In genomic region chr12:89862511-89863331, GRCh38 we compare ENCODE assay signal across 8 cellular contexts.
DNase-seq lines count a peak whose midpoint lies in the region; ATAC-seq and TF ChIP-seq lines count a peak whose summit lies in the region.

No MANE protein-coding gene starts in this region.

- H3K4ac ChIP-seq in IMR-90 (ENCODE audit: low read depth, low read length): peak overlapping the region; percentile 55

- H3K4me3 Mint-ChIP-seq in activated T-cell treated with anti-CD3 and anti-CD28 coated beads, Interleukin-2, amount 50 U/mL, for 24 hours: peak overlapping the region; percentile 64
- H3K4me3 Mint-ChIP-seq in immature natural killer cell (peak overlapping the region; percentile 69 to 89 (median 76)), type B pancreatic cell (no peak overlapping the region)

- H3K27me3 Mint-ChIP-seq in activated T-cell treated with anti-CD3 and anti-CD28 coated beads, Interleukin-2, amount 50 U/mL, for 24 hours: no peaks in the 10 kb centered on the region
- peaks cover 3 to 7% (median 5%) of the 10 kb centered on the region in 3 donors for H3K27me3 Mint-ChIP-seq in immature natural killer cell (ENCODE audit: low read depth in 3 of 3)
- H3K27me3 Mint-ChIP-seq in type B pancreatic cell: no peaks in the 10 kb centered on the region

- peaks cover 3% of the 10 kb centered on the region; the same call in 1 of the 2 replicates for H3K4me1 ChIP-seq in IMR-90 (ENCODE audit: control insufficient read depth, insufficient read depth, low read length)

- POLR2A ChIA-PET in IMR-90 (lab: Charles Lee; ENCODE audit: unreplicated experiment): interaction anchor here (0.8 kb wide), 1 partner anchor 181 kb away, joined by 3 read pairs; no protein-coding TSS in a partner anchor

- peak overlapping the region; percentile 29 for H2BK120ac ChIP-seq in IMR-90 (ENCODE audit: low read depth, low read length)

- peak overlapping the region; percentile 92 for H4K5ac ChIP-seq in IMR-90 (ENCODE audit: low read depth, low read length)

- in situ Hi-C loops in IMR-90 (cut with MboI; ENCODE audit: low sequenced_read_pairs): no loop called here

- no peaks in the 10 kb centered on the region for H3K27me3 ChIP-seq in IMR-90 (ENCODE audit: control insufficient read depth, insufficient read depth, low read length)

- no peak overlapping the region for H3K56ac ChIP-seq in IMR-90 (ENCODE audit: extremely low read depth, insufficient read depth, low read length)

- no peak; the same call in none of the 2 replicates for ATAC-seq in IMR-90 (ENCODE audit: low read depth)

- H3K36me3 ChIP-seq in IMR-90 (ENCODE audit: control insufficient read depth, insufficient read depth, low read length): no peaks in the 10 kb centered on the region

- peak overlapping the region; percentile 85 for H3K18ac ChIP-seq in IMR-90 (ENCODE audit: low read depth, low read length)

- CTCF ChIA-PET in IMR-90 (lab: Yijun Ruan, JAX): no interaction called here

- peak overlapping the region; percentile 63; the same call in 1 of the 2 replicates for H3K27ac ChIP-seq in IMR-90 (ENCODE audit: insufficient read depth, low read length)

- H3K14ac ChIP-seq in IMR-90 (replicated peaks; ENCODE audit: low read depth, low read length): peak overlapping the region; percentile 75; the same call in 1 of the 2 replicates

- TF ChIP-seq CTCF in GM20000 (IDR thresholded peaks at IDR 0.05; ENCODE audit: extremely low read depth, missing control alignments): no peak
- TF ChIP-seq CTCF in IMR-90 (conservative IDR thresholded peaks at IDR 0.05; ENCODE audit: low read depth, low read length): no peak
- no peak for TF ChIP-seq CTCF in type B pancreatic cell (conservative IDR thresholded peaks at IDR 0.05)

- peaks cover 12% of the 10 kb centered on the region for H3K9me3 Mint-ChIP-seq in activated T-cell treated with anti-CD3 and anti-CD28 coated beads, Interleukin-2, amount 50 U/mL, for 24 hours
- no peaks in the 10 kb centered on the region for H3K9me3 Mint-ChIP-seq in immature natural killer cell
- H3K9me3 Mint-ChIP-seq in type B pancreatic cell: peaks cover 10% of the 10 kb centered on the region

- dilution Hi-C loops in IMR-90 (cut with HindIII; ENCODE audit: low sequenced_read_pairs, unreplicated experiment): no loop called here

- TF ChIP-seq RAD21 in IMR-90 (IDR thresholded peaks at IDR 0.05; ENCODE audit: low read length): no peak

- peak overlapping the region; percentile 9 to 68; a peak in 3 of 4 replicates for H4K8ac ChIP-seq in IMR-90 (ENCODE audit: low read depth in 2 of 2, low read length in 2 of 2)

- no peak overlapping the region for H3K4me3 ChIP-seq in IMR-90 (ENCODE audit: insufficient read depth, low read depth, low read length)

- peak overlapping the region; percentile 74 for H2AFZ ChIP-seq in IMR-90 (replicated peaks; ENCODE audit: low read length, poor library complexity)

- intact Hi-C loops in IMR-90 (cut with micrococcal nuclease): no loop called here

- peak overlapping the region; percentile 40 for H2BK20ac ChIP-seq in IMR-90 (ENCODE audit: low read depth, low read length)

- peaks cover 8% of the 10 kb centered on the region for H3K36me3 Mint-ChIP-seq in activated T-cell treated with anti-CD3 and anti-CD28 coated beads, Interleukin-2, amount 50 U/mL, for 24 hours (ENCODE audit: low read depth)
- H3K36me3 Mint-ChIP-seq in immature natural killer cell (peaks cover 0 to 5% (median 5%) of the 10 kb centered on the region in 3 donors), type B pancreatic cell (no peaks in the 10 kb centered on the region)

- peak; percentile 86 for DNase-seq in GDM1 (lab: John Stamatoyannopoulos, UW)
- peak; percentile 69 for DNase-seq in GM20000 (ENCODE audit: low spot score)
- DNase-seq in IMR-90: no peak
- peak; percentile 37 for DNase-seq in activated T-cell treated with anti-CD3 and anti-CD28 coated beads, Interleukin-2, amount 50 U/mL, for 24 hours
- DNase-seq in immature natural killer cell: peak; percentile 51 to 61 (median 60)
- peak; percentile 13 for DNase-seq in stromal cell of bone marrow (ENCODE audit: low read depth)
- DNase-seq in type B pancreatic cell (ENCODE audit: extremely low spot score, unreplicated experiment): no peak
- no peak for DNase-seq in NCI-H2107 (lab: John Stamatoyannopoulos, UW)

- peak overlapping the region; percentile 47; the same call in 1 of the 3 replicates for H2BK15ac ChIP-seq in IMR-90 (ENCODE audit: low read depth, low read length)

- no CpG with 5 or more reads among the region's 6 CpGs for WGBS in IMR-90 (ENCODE audit: extremely low coverage in 2 of 2, insufficient read length in 1 of 2), 2 experiments

- no peak overlapping the region for H2BK5ac ChIP-seq in IMR-90 (ENCODE audit: low read depth, low read length, poor library complexity, severe bottlenecking)

- H3K79me1 ChIP-seq in IMR-90 (ENCODE audit: low read depth in 1 of 2, low read length in 2 of 2): no peaks in the 10 kb centered on the region

- peak overlapping the region; percentile 30 for H3K23ac ChIP-seq in IMR-90 (ENCODE audit: low read depth, low read length)

- no peak for TF ChIP-seq POLR2A in IMR-90 (IDR thresholded peaks at IDR 0.05; ENCODE audit: low read depth, low read length)

- H2AK9ac ChIP-seq in IMR-90 (replicated peaks; ENCODE audit: low read depth, low read length, poor library complexity): no peak overlapping the region

- H4K20me1 ChIP-seq in IMR-90 (ENCODE audit: insufficient read depth, low read length): no peaks in the 10 kb centered on the region

- H3K4me1 Mint-ChIP-seq in activated T-cell treated with anti-CD3 and anti-CD28 coated beads, Interleukin-2, amount 50 U/mL, for 24 hours (ENCODE audit: low read depth): peaks cover 65% of the 10 kb centered on the region
- peaks cover 35 to 41% of the 10 kb centered on the region in 2 donors for H3K4me1 Mint-ChIP-seq in immature natural killer cell
- H3K4me1 Mint-ChIP-seq in type B pancreatic cell (ENCODE audit: unreplicated experiment): peaks cover 26% of the 10 kb centered on the region

- peak overlapping the region; percentile 90 for H3K27ac Mint-ChIP-seq in activated T-cell treated with anti-CD3 and anti-CD28 coated beads, Interleukin-2, amount 50 U/mL, for 24 hours
- H3K27ac Mint-ChIP-seq in immature natural killer cell (peak overlapping the region; percentile 87 to 98 (median 94)), type B pancreatic cell (no peak overlapping the region)

- H3K9me1 ChIP-seq in IMR-90 (ENCODE audit: insufficient read depth, low read length): no peaks in the 10 kb centered on the region

- no peak overlapping the region for H4K91ac ChIP-seq in IMR-90 (ENCODE audit: insufficient read depth, low read depth, low read length)

- peak overlapping the region; percentile 20; the same call in 1 of the 2 replicates for H3K9ac ChIP-seq in IMR-90 (ENCODE audit: low read depth, low read length)

- H3K9me3 ChIP-seq in IMR-90 (ENCODE audit: control insufficient read depth, insufficient read depth, low read length): no peaks in the 10 kb centered on the region

- BruUV-seq in IMR-90 (replicated peaks; lab: Mats Ljungman, UMichigan): no TSS peak

- peak overlapping the region; percentile 75 for H3K4me2 ChIP-seq in IMR-90 (ENCODE audit: low read depth, low read length)

- no peak overlapping the region for H2AK5ac ChIP-seq in IMR-90 (ENCODE audit: low read depth, low read length)

TF ChIP-seq in IMR-90, 13 proteins besides CTCF, POLR2A, EP300 and RAD21:
- TF ChIP-seq BHLHE40 (IDR thresholded peaks at IDR 0.05; ENCODE audit: low read depth, low read length) (no peak), USF2 (IDR thresholded peaks at IDR 0.05; ENCODE audit: low read depth, low read length) (no peak), FOS (IDR thresholded peaks at IDR 0.05; ENCODE audit: low read depth, low read length) (no peak), RCOR1 (IDR thresholded peaks at IDR 0.05; ENCODE audit: insufficient replicate concordance, low read length) (no peak), SMC3 (IDR thresholded peaks at IDR 0.05; ENCODE audit: low read depth, low read length) (no peak), MAZ (IDR thresholded peaks at IDR 0.05; ENCODE audit: borderline replicate concordance, low read depth, low read length) (no peak), CEBPB (IDR thresholded peaks at IDR 0.05; ENCODE audit: low read depth, low read length) (no peak), ELK1 (IDR thresholded peaks at IDR 0.05; ENCODE audit: borderline replicate concordance, low read depth, low read length) (no peak), CHD1 (IDR thresholded peaks at IDR 0.05; ENCODE audit: low read depth, low read length) (no peak), MXI1 (IDR thresholded peaks at IDR 0.05; ENCODE audit: borderline replicate concordance, low read depth, low read length) (no peak), NFE2L2 (IDR thresholded peaks at IDR 0.05; ENCODE audit: low read depth, low read length) (no peak), RFX5 (IDR thresholded peaks at IDR 0.05; ENCODE audit: low read depth, low read length) (no peak), MAFK (IDR thresholded peaks at IDR 0.05; ENCODE audit: low read depth, low read length) (no peak)

Comparison
In these comparisons a context has a peak if more than half of its experiments do, and no peak if none do; other contexts are left out.
1. DNase-seq: peak in GDM1 (single experiment), GM20000 (single experiment), activated T-cell treated with anti-CD3 and anti-CD28 coated beads, Interleukin-2, amount 50 U/mL, for 24 hours (single experiment), immature natural killer cell (3 of 3) and stromal cell of bone marrow (single experiment); none in IMR-90 (single experiment), type B pancreatic cell (single experiment) and NCI-H2107 (single experiment).